ENCODE assay signal across 11 cellular contexts in the genomic region with DNA sequence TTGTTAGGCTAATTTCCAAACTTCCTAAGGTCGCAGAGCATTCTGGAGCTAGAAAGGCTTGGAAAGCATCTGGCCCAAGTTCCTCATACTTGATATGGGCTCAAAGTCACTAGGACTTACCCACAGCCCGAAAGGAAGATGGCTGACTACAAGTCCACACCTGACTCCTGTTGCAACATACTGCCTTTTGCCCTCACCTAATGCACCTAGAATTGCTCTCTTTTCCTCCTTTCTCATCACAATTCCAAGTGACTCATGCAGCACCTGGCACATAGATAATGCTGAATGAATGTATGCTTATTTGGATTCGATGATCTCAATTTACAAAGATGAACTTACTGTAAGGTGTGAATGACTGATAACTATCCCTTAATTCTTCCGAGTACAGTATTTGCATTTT.
DNase-seq lines count a peak whose midpoint lies in the region; ATAC-seq, FAIRE-seq and TF ChIP-seq lines count a peak whose summit lies in the region.
"Had no signal": no experiment of that assay in that cellular context is flagged by ENCODE, and none has a peak within 500 bp of the region (broad histone marks: within the 10 kb centered on the region; RNA-seq: fewer than 3 reads in every experiment).

No MANE protein-coding gene starts in this region.

- no peaks in the 10 kb centered on the region for H3K9me2 ChIP-seq in PC-9 (ENCODE audit: insufficient read depth)

- no peak for TF ChIP-seq POLR2A in esophagus muscularis mucosa (IDR thresholded peaks at IDR 0.05; ENCODE audit: low read depth)

- 56% methylated on average over 4 of the region's 4 CpGs for WGBS in esophagus muscularis mucosa

- no peak for TF ChIP-seq EP300 in esophagus muscularis mucosa (IDR thresholded peaks at IDR 0.05)

- TF ChIP-seq CTCF in D721Med (IDR thresholded peaks at IDR 0.05; ENCODE audit: insufficient read depth, missing control alignments) (peak; percentile 1), PC-9 (conservative IDR thresholded peaks at IDR 0.05) (no peak), esophagus muscularis mucosa (IDR thresholded peaks at IDR 0.05) (no peak), omental fat pad (IDR thresholded peaks at IDR 0.05) (no peak)

- H3K27me3 ChIP-seq in PC-9 (ENCODE audit: insufficient read depth, low read depth) (no peaks in the 10 kb centered on the region), esophagus muscularis mucosa (no peaks in the 10 kb centered on the region), rectal smooth muscle tissue (ENCODE audit: control insufficient read depth, insufficient read depth, low read length) (no peaks in the 10 kb centered on the region)

- H2AFZ ChIP-seq in PC-9 = 0 out of 2 replicates have a peak overlapping the region, but pooled peaks have one; percentile 44

- peaks cover 7% of the 10 kb centered on the region; the same call in 1 of the 2 replicates for H3F3A ChIP-seq in PC-9 (ENCODE audit: insufficient read depth, low read depth)

- peak overlapping the region; percentile 64 for H3K27ac ChIP-seq in PC-9
- peak overlapping the region; percentile 85 to 97 (median 94) for H3K27ac ChIP-seq in esophagus muscularis mucosa (replicated peaks in 1 of 4)
- peak overlapping the region; percentile 8 for H3K27ac ChIP-seq in rectal smooth muscle tissue (ENCODE audit: low read depth, low read length)
- H3K27ac ChIP-seq: C4-2B had no signal

- POLR2A ChIA-PET in PC-9 (lab: Charles Lee; ENCODE audit: unreplicated experiment) = no interaction called here

- no TSS peak for BruUV-seq in PC-9 (replicated peaks; lab: Mats Ljungman, UMichigan)

- DNase-seq in D721Med (ENCODE audit: insufficient read length, low spot score) (no peak), PC-9 (peak in 1 of 2 experiments; percentile 77), esophagus muscularis mucosa (ENCODE audit: extremely low spot score) (no peak), cerebellum (ENCODE audit: low spot score) (no peak), epidermal melanocyte (ENCODE audit: insufficient read length, low spot score) (no peak), head of caudate nucleus (no peak), omental fat pad (ENCODE audit: low spot score) (no peak)
- DNase-seq: cortex of kidney, NCI-H526 treated with DMSO at 0.1 percent for 48 hours had no signal

- H3K9me3 ChIP-seq in PC-9 (ENCODE audit: insufficient read depth, low read depth) (no peaks in the 10 kb centered on the region), esophagus muscularis mucosa (no peaks in the 10 kb centered on the region)

- no peak for ATAC-seq in omental fat pad (ENCODE audit: low FRiP score)

- no peak overlapping the region for H3K4me3 ChIP-seq in PC-9
- no peak overlapping the region for H3K4me3 ChIP-seq in esophagus muscularis mucosa
- no peak overlapping the region for H3K4me3 ChIP-seq in rectal smooth muscle tissue (ENCODE audit: low read length)

- intact Hi-C loops in PC-9 (cut with micrococcal nuclease; ENCODE audit: unreplicated experiment) (loop anchor here (1.0 kb wide), 2 partner anchors 55 to 172 kb away; no protein-coding TSS in a partner anchor), esophagus muscularis mucosa (cut with DNase I) (loop anchor here (5.0 kb wide), 2 partner anchors 128 to 173 kb away; no protein-coding TSS in a partner anchor), head of caudate nucleus (cut with DNase I) (loop anchor here (2.0 to 10.0 kb wide), 3 partner anchors 55 to 171 kb away; no protein-coding TSS in a partner anchor)

- H3K9ac ChIP-seq in rectal smooth muscle tissue (ENCODE audit: low read length) = no peak overlapping the region

- no peaks in the 10 kb centered on the region for H3K36me3 ChIP-seq in PC-9 (ENCODE audit: low read depth)
- peaks cover 23 to 77% (median 69%) of the 10 kb centered on the region in 4 donors for H3K36me3 ChIP-seq in esophagus muscularis mucosa
- H3K36me3 ChIP-seq in rectal smooth muscle tissue (ENCODE audit: control insufficient read depth, insufficient read depth, low read length) = peaks cover 20% of the 10 kb centered on the region

- CTCF ChIA-PET in PC-9 (lab: Charles Lee) = interaction anchor here (0.6 to 1.0 kb wide), 2 partner anchors 89 to 296 kb away, joined by 3 to 5 read pairs; no protein-coding TSS in a partner anchor

- H4K20me1 ChIP-seq in PC-9 (ENCODE audit: insufficient read depth) = no peaks in the 10 kb centered on the region

- H3K4me1 ChIP-seq in PC-9 (replicated peaks; ENCODE audit: insufficient read depth) = peaks cover 16% of the 10 kb centered on the region
- H3K4me1 ChIP-seq in esophagus muscularis mucosa = peaks cover 76 to 100% (median 99%) of the 10 kb centered on the region in 4 donors
- H3K4me1 ChIP-seq in rectal smooth muscle tissue (ENCODE audit: control insufficient read depth, insufficient read depth, low read length) = peaks cover 37% of the 10 kb centered on the region

- peak overlapping the region; percentile 42 for H3K4me2 ChIP-seq in PC-9

- no peak for FAIRE-seq in D721Med (lab: Jason Lieb, UNC)

- no peaks in the 10 kb centered on the region for H3K79me2 ChIP-seq in PC-9 (ENCODE audit: low read depth)

Comparison
In these comparisons a context has a peak if more than half of its experiments do, and no peak if none do; other contexts are left out.
1. H3K27ac ChIP-seq: peak in every context shown above with its lines; median percentile 94 in esophagus muscularis mucosa; 64 in PC-9; 8 in rectal smooth muscle tissue.